Comparison of ENCODE assay signal across 18 cellular contexts in the genomic region with DNA sequence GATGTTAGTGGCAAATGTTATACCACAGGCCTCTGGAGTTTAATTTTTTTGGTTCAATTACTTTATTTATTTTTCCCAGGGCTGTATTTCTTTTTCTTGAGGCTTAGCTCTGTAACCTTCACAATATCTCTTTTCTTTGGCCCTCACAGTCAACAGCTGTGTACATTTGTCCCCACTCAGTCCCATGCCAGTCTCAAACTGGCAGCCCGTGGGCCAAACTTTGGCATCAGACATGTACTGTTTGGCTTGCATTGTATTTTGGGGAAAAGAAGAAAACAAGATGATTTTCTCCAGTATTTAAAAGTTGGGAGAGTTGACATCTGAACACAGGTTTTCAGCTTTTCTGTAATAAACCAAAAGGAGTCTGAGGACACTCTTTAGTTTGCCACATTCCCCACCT.
DNase-seq lines count a peak whose midpoint lies in the region; ATAC-seq and TF ChIP-seq lines count a peak whose summit lies in the region.
"Had no signal": no experiment of that assay in that cellular context is flagged by ENCODE, and none has a peak within 500 bp of the region (broad histone marks: within the 10 kb centered on the region; RNA-seq: fewer than 3 reads in every experiment).

No MANE protein-coding gene starts in this region.

- intact Hi-C loops in natural killer cell (cut with micrococcal nuclease), result no loop called here

- no peak for TF ChIP-seq CTCF in natural killer cell (IDR thresholded peaks at IDR 0.05)
- no peak for TF ChIP-seq CTCF in GM10248 (IDR thresholded peaks at IDR 0.05; ENCODE audit: control extremely low read depth, extremely low read depth, low read depth, missing control alignments)

- peak overlapping the region; percentile 56 for H3K27ac Mint-ChIP-seq in T-helper 1 cell treated with Interleukin-12 subunit alpha and Interleukin-12 subunit beta and Interleukin-4 antibody, amounts not matched to agents 30 μg/mL and 1 μg/mL, for 36 hours
- H3K27ac Mint-ChIP-seq in effector memory CD8-positive, alpha-beta T cell, result peak overlapping the region; percentile 88 to 97
- peak overlapping the region; percentile 90 to 93 for H3K27ac Mint-ChIP-seq in natural killer cell
- H3K27ac Mint-ChIP-seq: CD8-positive, alpha-beta T cell had no signal

- POLR2A ChIA-PET in GM10248 (lab: Yijun Ruan, JAX), result no interaction called here

- ATAC-seq in effector memory CD8-positive, alpha-beta T cell (replicated peaks), result no peak
- ATAC-seq in natural killer cell, result no peak
- ATAC-seq: CD8-positive, alpha-beta T cell; GM12878 had no signal

- H3K27ac ChIP-seq in temporal lobe (ENCODE audit: low read depth, low read length), result peak overlapping the region; percentile 77
- H3K27ac ChIP-seq: 22Rv1, KMS-11 had no signal

- no peak overlapping the region for H3K4me3 Mint-ChIP-seq in T-helper 1 cell treated with Interleukin-12 subunit alpha and Interleukin-12 subunit beta and Interleukin-4 antibody, amounts not matched to agents 30 μg/mL and 1 μg/mL, for 36 hours
- H3K4me3 Mint-ChIP-seq in effector memory CD8-positive, alpha-beta T cell, result peak overlapping the region; percentile 77 to 88
- peak overlapping the region; percentile 80 for H3K4me3 Mint-ChIP-seq in natural killer cell
- H3K4me3 Mint-ChIP-seq: CD8-positive, alpha-beta T cell had no signal

- no peaks in the 10 kb centered on the region for H3K27me3 Mint-ChIP-seq in T-helper 1 cell treated with Interleukin-12 subunit alpha and Interleukin-12 subunit beta and Interleukin-4 antibody, amounts not matched to agents 30 μg/mL and 1 μg/mL, for 36 hours (ENCODE audit: low read depth)
- H3K27me3 Mint-ChIP-seq in effector memory CD8-positive, alpha-beta T cell, result no peaks in the 10 kb centered on the region
- H3K27me3 Mint-ChIP-seq in natural killer cell (ENCODE audit: low read depth in 2 of 2), result no peaks in the 10 kb centered on the region

- H3K36me3 Mint-ChIP-seq in T-helper 1 cell treated with Interleukin-12 subunit alpha and Interleukin-12 subunit beta and Interleukin-4 antibody, amounts not matched to agents 30 μg/mL and 1 μg/mL, for 36 hours (ENCODE audit: low read depth), result peaks cover 59% of the 10 kb centered on the region
- peaks cover 70% of the 10 kb centered on the region for H3K36me3 Mint-ChIP-seq in effector memory CD8-positive, alpha-beta T cell (ENCODE audit: insufficient read depth)
- peaks cover 45% of the 10 kb centered on the region for H3K36me3 Mint-ChIP-seq in natural killer cell

- CTCF ChIA-PET in GM10248 (lab: Yijun Ruan, JAX), result no interaction called here

- H3K4me1 Mint-ChIP-seq in T-helper 1 cell treated with Interleukin-12 subunit alpha and Interleukin-12 subunit beta and Interleukin-4 antibody, amounts not matched to agents 30 μg/mL and 1 μg/mL, for 36 hours (ENCODE audit: low read depth), result peaks cover 70% of the 10 kb centered on the region
- H3K4me1 Mint-ChIP-seq in effector memory CD8-positive, alpha-beta T cell (ENCODE audit: low read depth in 2 of 2), result peaks cover 62 to 82% of the 10 kb centered on the region in 2 donors
- H3K4me1 Mint-ChIP-seq in natural killer cell, result peaks cover 91 to 93% of the 10 kb centered on the region in 2 donors

- no peaks in the 10 kb centered on the region for H3K9me3 Mint-ChIP-seq in T-helper 1 cell treated with Interleukin-12 subunit alpha and Interleukin-12 subunit beta and Interleukin-4 antibody, amounts not matched to agents 30 μg/mL and 1 μg/mL, for 36 hours
- no peaks in the 10 kb centered on the region for H3K9me3 Mint-ChIP-seq in effector memory CD8-positive, alpha-beta T cell
- H3K9me3 Mint-ChIP-seq in natural killer cell, result no peaks in the 10 kb centered on the region
- H3K9me3 Mint-ChIP-seq: CD8-positive, alpha-beta T cell had no signal

- no peak for DNase-seq in T-helper 1 cell
- no peak for DNase-seq in effector memory CD8-positive, alpha-beta T cell
- no peak for DNase-seq in natural killer cell
- DNase-seq in HCEC 1CT, result no peak
- DNase-seq in GM10248 (ENCODE audit: extremely low spot score), result no peak
- DNase-seq in SK-N-DZ (ENCODE audit: low spot score), result no peak
- DNase-seq: CD8-positive, alpha-beta T cell; DMS79 treated with DMSO at 0.1 percent for 48 hours; NCI-H1048; NCI-H146; NCI-H2081; NCI-H748 treated with DMSO at 0.1 percent for 48 hours; RPMI8226 had no signal
